In genomic region chr14:79051711-79052094, GRCh38 we compare ENCODE assay signal across 23 cellular contexts.
"Had no signal": no experiment of that assay in that cellular context is flagged by ENCODE, and none has a peak within 500 bp of the region (broad histone marks: within the 10 kb centered on the region; RNA-seq: fewer than 3 reads in every experiment).

No MANE protein-coding gene starts in this region.

- DNase-seq: activated CD4-positive, alpha-beta memory T cell treated with anti-CD3 and anti-CD28 coated beads, Interleukin-2, amount 10 ng/mL, durations not matched to agents 7 days and 5 days; activated CD4-positive, alpha-beta T cell treated with anti-CD3 and anti-CD28 coated beads, Interleukin-2, amount 50 U/mL, for 1 hour; activated CD4-positive, CD25-positive, alpha-beta regulatory T cell; activated gamma-delta T cell treated with Interleukin-2 at 50 U/mL for 16 hours; activated naive CD4-positive, alpha-beta T cell treated with anti-CD3 and anti-CD28 coated beads, Interleukin-2, amount 10 ng/mL, durations not matched to agents 7 days and 5 days; activated naive CD8-positive, alpha-beta T cell treated with anti-CD3 and anti-CD28 coated beads for 36 hours; activated T-cell treated with anti-CD3 and anti-CD28 coated beads, Interleukin-2, amount 50 U/mL, for 72 hours; brain microvascular endothelial cell; KG1; MG63; NCI-H1105; NCI-H1436; NCI-H187; NCI-H2081; NCI-H524; PC-3; SHP77; T-helper 17 cell; T1000 had no signal

- H3K27me3 Mint-ChIP-seq: activated CD4-positive, alpha-beta memory T cell treated with anti-CD3 and anti-CD28 coated beads, Interleukin-2, amount 10 ng/mL, durations not matched to agents 7 days and 5 days; activated naive CD4-positive, alpha-beta T cell treated with anti-CD3 and anti-CD28 coated beads, Interleukin-2, amount 10 ng/mL, durations not matched to agents 7 days and 5 days; IgD-negative memory B cell; T-helper 17 cell had no signal

- H3K9me3 ChIP-seq: MG63, SJSA1 had no signal

- H3K4me3 Mint-ChIP-seq: activated CD4-positive, alpha-beta memory T cell treated with anti-CD3 and anti-CD28 coated beads, Interleukin-2, amount 10 ng/mL, durations not matched to agents 7 days and 5 days; activated naive CD4-positive, alpha-beta T cell treated with anti-CD3 and anti-CD28 coated beads, Interleukin-2, amount 10 ng/mL, durations not matched to agents 7 days and 5 days; activated naive CD8-positive, alpha-beta T cell treated with anti-CD3 and anti-CD28 coated beads for 36 hours; activated T-cell treated with anti-CD3 and anti-CD28 coated beads, Interleukin-2, amount 50 U/mL, for 72 hours; IgD-negative memory B cell; T-helper 17 cell had no signal

- H3K36me3 ChIP-seq: brain microvascular endothelial cell, cardiac muscle cell, MG63, SJSA1 had no signal

- H3K4me3 ChIP-seq: cardiac muscle cell, MG63, SJSA1 had no signal

- H3K9me3 Mint-ChIP-seq: activated naive CD4-positive, alpha-beta T cell treated with anti-CD3 and anti-CD28 coated beads, Interleukin-2, amount 10 ng/mL, durations not matched to agents 7 days and 5 days had no signal

- H3K36me3 Mint-ChIP-seq: activated naive CD4-positive, alpha-beta T cell treated with anti-CD3 and anti-CD28 coated beads, Interleukin-2, amount 10 ng/mL, durations not matched to agents 7 days and 5 days; activated naive CD8-positive, alpha-beta T cell treated with anti-CD3 and anti-CD28 coated beads for 36 hours; IgD-negative memory B cell had no signal

- ATAC-seq: activated T-cell treated with anti-CD3 and anti-CD28 coated beads, Interleukin-2, amount 50 U/mL, for 72 hours; PC-3; T-helper 17 cell had no signal

- H3K27ac ChIP-seq: brain microvascular endothelial cell, cardiac muscle cell, SJSA1 had no signal

- H3K27ac Mint-ChIP-seq: activated CD4-positive, alpha-beta memory T cell treated with anti-CD3 and anti-CD28 coated beads, Interleukin-2, amount 10 ng/mL, durations not matched to agents 7 days and 5 days; activated naive CD4-positive, alpha-beta T cell treated with anti-CD3 and anti-CD28 coated beads, Interleukin-2, amount 10 ng/mL, durations not matched to agents 7 days and 5 days; activated naive CD8-positive, alpha-beta T cell treated with anti-CD3 and anti-CD28 coated beads for 36 hours; activated T-cell treated with anti-CD3 and anti-CD28 coated beads, Interleukin-2, amount 50 U/mL, for 72 hours; activated T-helper 2 cell treated with anti-CD3 and anti-CD28 coated beads, Interferon-gamma antibody, Interleukin-2, Interleukin-4, amounts not matched to agents 10 μg/mL and 5 μg/mL and 100 μg/mL, durations not matched to agents 14 hours and 24 hours and 36 hours; IgD-negative memory B cell; T-helper 17 cell had no signal

- H3K4me1 Mint-ChIP-seq: activated CD4-positive, alpha-beta memory T cell treated with anti-CD3 and anti-CD28 coated beads, Interleukin-2, amount 10 ng/mL, durations not matched to agents 7 days and 5 days; activated naive CD4-positive, alpha-beta T cell treated with anti-CD3 and anti-CD28 coated beads, Interleukin-2, amount 10 ng/mL, durations not matched to agents 7 days and 5 days; activated naive CD8-positive, alpha-beta T cell treated with anti-CD3 and anti-CD28 coated beads for 36 hours; IgD-negative memory B cell; T-helper 17 cell had no signal

- H3K27me3 ChIP-seq: brain microvascular endothelial cell, cardiac muscle cell, MG63 had no signal
